In genomic region chr6:31815025-31815838, GRCh38 we compare ENCODE assay signal across 8 cellular contexts.
DNase-seq lines count a peak whose midpoint lies in the region; ATAC-seq and FAIRE-seq lines count a peak whose summit lies in the region.

Gene HSPA1A (plus strand): TSS chr6:31815543. CDS start chr6:31815757, 214 bp downstream.
Gene HSPA1L (minus strand): TSS chr6:31815283. CDS start chr6:31811972, 3,311 bp downstream.

- H3K9me3 Mint-ChIP-seq in memory B cell = no peaks in the 10 kb centered on the region

- DNase-seq in DMS153 (lab: John Stamatoyannopoulos, UW) = peak; percentile 94
- DNase-seq in NCI-H82 treated with DMSO at 0.1 percent for 48 hours (lab: John Stamatoyannopoulos, UW; ENCODE audit: unreplicated experiment) = peak; percentile 96
- DNase-seq in activated T-cell treated with anti-CD3 and anti-CD28 coated beads, Interleukin-2, amount 50 U/mL, for 1 hour = peak; percentile 61
- peak; percentile 93 for DNase-seq in epidermal melanocyte (ENCODE audit: insufficient read length, low spot score)
- peak in 1 of 2 donors; percentile 53 for DNase-seq in memory B cell (ENCODE audit: low spot score in 2 of 2)
- DNase-seq in stimulated activated CD8-positive, alpha-beta memory T cell treated with anti-CD3 and anti-CD28 coated beads, Interleukin-15, amount 100 ng/mL, for 4 hours (ENCODE audit: low read depth in 2 of 2) = peak; percentile 45 to 51
- DNase-seq in HTR-8/SVneo (ENCODE audit: insufficient read length, low spot score) = no peak

- no peaks in the 10 kb centered on the region for H3K27me3 Mint-ChIP-seq in memory B cell

- FAIRE-seq in HTR-8/SVneo (lab: Jason Lieb, UNC) = no peak

- H3K27ac Mint-ChIP-seq in memory B cell = peak within 1 kb of the TSS; percentile 90

- ATAC-seq in HG02885 (IDR thresholded peaks at IDR 0.05; ENCODE audit: poor library complexity, unreplicated experiment) (peak; percentile 44), memory B cell (ENCODE audit: low read depth) (peak; percentile 14)

- peaks cover 3% of the 10 kb centered on the region for H3K36me3 Mint-ChIP-seq in memory B cell

- peaks cover 19% of the 10 kb centered on the region for H3K4me1 Mint-ChIP-seq in memory B cell

- peak within 1 kb of the TSS; percentile 97 for H3K4me3 Mint-ChIP-seq in memory B cell
